19 cellular contexts compared by ENCODE assay signal in the genomic region with DNA sequence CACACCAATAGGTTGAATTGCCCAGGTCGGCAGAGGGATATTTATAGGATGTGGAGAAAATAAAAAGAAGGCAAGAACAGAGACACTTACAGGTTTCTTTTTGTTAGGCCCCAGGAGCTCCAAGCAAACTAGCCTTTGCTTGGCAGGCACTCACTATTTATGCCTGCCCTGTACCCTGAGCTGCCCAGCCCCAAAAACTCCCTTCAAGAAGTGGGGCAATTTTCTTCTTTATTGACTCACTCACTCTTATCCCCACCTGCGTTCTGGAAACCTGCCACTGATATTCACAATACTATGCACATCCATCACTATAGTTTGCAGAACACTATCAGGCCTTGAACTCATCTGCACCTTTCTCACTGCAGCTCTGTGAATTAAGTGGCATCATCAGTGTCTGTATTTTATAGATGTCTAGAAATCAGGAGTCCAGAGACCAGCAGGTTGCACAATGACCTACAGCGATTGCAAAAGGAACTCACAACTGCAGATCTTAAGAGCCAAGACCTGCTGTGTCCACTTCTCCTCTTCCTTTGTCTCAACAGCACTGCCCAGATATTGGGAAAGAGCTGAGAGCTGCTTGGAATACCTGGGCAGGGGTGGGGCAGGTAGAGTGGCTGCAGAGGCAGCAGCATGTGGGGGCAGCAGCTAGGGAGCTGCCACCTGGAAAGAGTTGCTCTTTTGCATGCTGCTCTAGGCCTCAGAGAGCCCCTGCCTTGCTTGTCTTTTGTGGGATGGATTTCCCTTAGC. TPM values are rescaled to one million over a fixed set of nuclear protein-coding genes. Genes with fewer than 3 reads are reported as not detected.
DNase-seq lines count a peak whose midpoint lies in the region; ATAC-seq lines count a peak whose summit lies in the region.
"Had no signal": no experiment of that assay in that cellular context is flagged by ENCODE, and none has a peak within 500 bp of the region (broad histone marks: within the 10 kb centered on the region; RNA-seq: fewer than 3 reads in every experiment).

Gene SFTPD (minus strand): TSS at position 130 of the 747 bp plus-strand sequence. CDS start 2,446 bp downstream, outside the sequence.

- H3K9me3 ChIP-seq in Karpas-422 (ENCODE audit: low read length) = peaks cover 8% of the 10 kb centered on the region
- H3K9me3 ChIP-seq: adrenal gland, ovary had no signal

- H2AFZ ChIP-seq in Karpas-422 (ENCODE audit: low read length) = no peak within 1 kb of the TSS

- no peak within 1 kb of the TSS for H3K9ac ChIP-seq in Karpas-422 (ENCODE audit: low read length)

- no peaks in the 10 kb centered on the region for H4K20me1 ChIP-seq in Karpas-422 (ENCODE audit: insufficient read depth, low read depth, low read length)

- H3K9me2 ChIP-seq in Karpas-422 (replicated peaks; ENCODE audit: insufficient read depth, low read length) = no peaks in the 10 kb centered on the region

- no peak for ATAC-seq in HG03354 (IDR thresholded peaks at IDR 0.05; ENCODE audit: poor library complexity, severe bottlenecking, unreplicated experiment)
- ATAC-seq: GM12878 had no signal

- H3K4me1 ChIP-seq in Karpas-422 (ENCODE audit: low read length) = no peaks in the 10 kb centered on the region
- H3K4me1 ChIP-seq: adrenal gland, tibial nerve had no signal

- H3K27me3 ChIP-seq in Karpas-422 (ENCODE audit: low read length) = peaks cover 5% of the 10 kb centered on the region; the same call in 1 of the 2 replicates
- H3K27me3 ChIP-seq: adrenal gland, ovary, tibial nerve had no signal

- H3K4me3 ChIP-seq in Karpas-422 (ENCODE audit: low read length) = no peak within 1 kb of the TSS
- H3K4me3 ChIP-seq: adrenal gland, GM12878, ovary, tibial nerve had no signal

- no peaks in the 10 kb centered on the region for H3K79me2 ChIP-seq in Karpas-422 (ENCODE audit: low read length)

- H3K36me3 ChIP-seq in Karpas-422 (ENCODE audit: insufficient read depth, low read length) = no peaks in the 10 kb centered on the region; the same call in 1 of the 2 replicates
- H3K36me3 ChIP-seq: adrenal gland, ovary had no signal

- no peak within 1 kb of the TSS for H3K4me2 ChIP-seq in Karpas-422 (ENCODE audit: low read depth, low read length, poor library complexity, severe bottlenecking)

- peak; percentile 4 for DNase-seq in AG08396 (ENCODE audit: low spot score)
- peak; percentile 15 for DNase-seq in Karpas-422
- DNase-seq in SKM-1 treated with dmso at 0.1 percent for 144 hours (lab: John Stamatoyannopoulos, UW; ENCODE audit: unreplicated experiment) = peak; percentile 79
- peak; percentile 15 for DNase-seq in iris pigment epithelial cell (ENCODE audit: low read depth)
- no peak for DNase-seq in cerebellar nuclear complex (lab: John Stamatoyannopoulos, UW)
- no peak for DNase-seq in GM03348 (ENCODE audit: low spot score)
- no peak for DNase-seq in activated T-cell treated with anti-CD3 and anti-CD28 coated beads for 4 hours
- DNase-seq: adrenal gland; HCEC 1CT; KBM-7; NCI-H1694; ovary; stimulated activated CD4-positive, alpha-beta T cell treated with anti-CD3 and anti-CD28 coated beads, Interleukin-4, amount 100 ng/mL, for 4 hours had no signal

- no peak within 1 kb of the TSS for H3K27ac ChIP-seq in Karpas-422 (ENCODE audit: low read length)
- H3K27ac ChIP-seq: adrenal gland, ovary, tibial nerve, VCaP had no signal

RNA-seq across cellular contexts. Expression of gene SFTPD, which starts in this region (rescaled TPM):
- not detected in 2 replicates for total RNA-seq in Karpas-422 (2014; rRNA removed; shearing (Covaris generic); ENCODE audit: low replicate concordance)
- total RNA-seq: glomerular endothelial cell, NCI-H460 had no signal

Comparison
In these comparisons a context has a peak if more than half of its experiments do, and no peak if none do; other contexts are left out.
1. Peak in DNase-seq in Karpas-422; RNA of the gene not detected or under 1 TPM.
2. DNase-seq: peak in AG08396 (single experiment), SKM-1 treated with dmso at 0.1 percent for 144 hours (single experiment) and iris pigment epithelial cell (single experiment); none in cerebellar nuclear complex (0 of 2), GM03348 (single experiment) and activated T-cell treated with anti-CD3 and anti-CD28 coated beads for 4 hours (single experiment).